ENCODE assay signal across 9 cellular contexts in genomic region chr12:101857043-101857558, GRCh38. TPM values are rescaled to one million over a fixed set of nuclear protein-coding genes. Genes with fewer than 3 reads are reported as not detected.
DNase-seq lines count a peak whose midpoint lies in the region; ATAC-seq, FAIRE-seq and TF ChIP-seq lines count a peak whose summit lies in the region.
"Had no signal": no experiment of that assay in that cellular context is flagged by ENCODE, and none has a peak within 500 bp of the region (broad histone marks: within the 10 kb centered on the region; RNA-seq: fewer than 3 reads in every experiment).

No MANE protein-coding gene starts in this region.

- H3K27me3 ChIP-seq in right atrium auricular region (no peaks in the 10 kb centered on the region), endothelial cell of umbilical vein (ENCODE audit: control insufficient read depth in 2 of 2, insufficient read depth in 2 of 2, low read length in 2 of 2) (no peaks in the 10 kb centered on the region), aorta (ENCODE audit: control insufficient read depth in 1 of 2, insufficient read depth in 2 of 2, low read length in 1 of 2) (no peaks in the 10 kb centered on the region), smooth muscle cell (ENCODE audit: low read depth) (no peaks in the 10 kb centered on the region)

- TF ChIP-seq CTCF in right atrium auricular region (IDR thresholded peaks at IDR 0.05) (no peak), endothelial cell of umbilical vein (IDR thresholded peaks at IDR 0.05; ENCODE audit: extremely low read depth in 1 of 2, insufficient read depth in 1 of 2, low read depth in 1 of 2, low read length in 2 of 2) (no peak), GM10266 (IDR thresholded peaks at IDR 0.05; ENCODE audit: control insufficient read depth, insufficient read depth, low read depth, missing control alignments) (no peak), smooth muscle cell (IDR thresholded peaks at IDR 0.05; ENCODE audit: borderline replicate concordance, insufficient read depth, poor library complexity, severe bottlenecking) (no peak)

- DNase-seq in Right ventricle myocardium superior: no peak
- DNase-seq in right atrium auricular region (ENCODE audit: low spot score): no peak
- peak; percentile 80 for DNase-seq in endothelial cell of umbilical vein (ENCODE audit: low read depth, low spot score)
- no peak for DNase-seq in aorta
- DNase-seq in NCI-H2029 (lab: John Stamatoyannopoulos, UW): no peak
- DNase-seq in GM10266 (ENCODE audit: extremely low spot score): no peak
- no peak for DNase-seq in smooth muscle cell (lab: John Stamatoyannopoulos, UW; ENCODE audit: unreplicated experiment)
- DNase-seq: CD8-positive, alpha-beta memory T cell had no signal

- POLR2A ChIA-PET in endothelial cell of umbilical vein (lab: Charles Lee): no interaction called here

- FAIRE-seq in endothelial cell of umbilical vein (lab: Jason Lieb, UNC): no peak

- WGBS in aorta, 2 donors: 53 to 59% methylated on average over 1 of the region's 1 CpG
- WGBS in smooth muscle cell (ENCODE audit: low lambda C conversion rate): 80% methylated on average over 1 of the region's 1 CpG

- H3K9ac ChIP-seq in endothelial cell of umbilical vein (replicated peaks; ENCODE audit: extremely low read depth, insufficient read depth, low read length) (no peak overlapping the region), smooth muscle cell (ENCODE audit: low read depth) (no peak overlapping the region)

- H3K36me3 ChIP-seq in right atrium auricular region (no peaks in the 10 kb centered on the region), endothelial cell of umbilical vein (ENCODE audit: control insufficient read depth in 2 of 2, extremely low read depth in 1 of 2, insufficient read depth in 2 of 2, low read length in 2 of 2) (no peaks in the 10 kb centered on the region), aorta (ENCODE audit: control insufficient read depth in 1 of 2, insufficient read depth in 2 of 2, low read length in 1 of 2) (no peaks in the 10 kb centered on the region), smooth muscle cell (ENCODE audit: low read depth) (no peaks in the 10 kb centered on the region)

- no peaks in the 10 kb centered on the region for H3K9me3 ChIP-seq in right atrium auricular region
- H3K9me3 ChIP-seq in endothelial cell of umbilical vein (replicated peaks; ENCODE audit: control insufficient read depth, insufficient read depth, low read length): no peaks in the 10 kb centered on the region
- no peaks in the 10 kb centered on the region for H3K9me3 ChIP-seq in aorta (ENCODE audit: control insufficient read depth, low read length)
- no peaks in the 10 kb centered on the region for H3K9me3 ChIP-seq in smooth muscle cell (replicated peaks; ENCODE audit: low read depth)

- H2AFZ ChIP-seq in endothelial cell of umbilical vein (ENCODE audit: low read depth, low read length): no peak overlapping the region
- no peak overlapping the region for H2AFZ ChIP-seq in smooth muscle cell (ENCODE audit: low read depth)

- ATAC-seq in Right ventricle myocardium superior (ENCODE audit: poor library complexity): peak; percentile 68
- peak; percentile 39 for ATAC-seq in HG03469 (IDR thresholded peaks at IDR 0.05; ENCODE audit: unreplicated experiment)
- peak; percentile 68 for ATAC-seq in aorta (ENCODE audit: low FRiP score)

- no peaks in the 10 kb centered on the region for H3K9me1 ChIP-seq in endothelial cell of umbilical vein (replicated peaks; ENCODE audit: control insufficient read depth, extremely low read depth, insufficient read depth, low read length)

- intact Hi-C loops in Right ventricle myocardium superior (cut with DNase I): no loop called here
- intact Hi-C loops in endothelial cell of umbilical vein (cut with micrococcal nuclease): no loop called here
- intact Hi-C loops in aorta (cut with DNase I): no loop called here

- no TSS peak for BruUV-seq in endothelial cell of umbilical vein (replicated peaks; lab: Mats Ljungman, UMichigan)

- H3K4me1 ChIP-seq in right atrium auricular region (peaks cover 0 to 4% of the 10 kb centered on the region in 2 donors), endothelial cell of umbilical vein (ENCODE audit: control insufficient read depth, extremely low read depth, insufficient read depth, low read length) (no peaks in the 10 kb centered on the region), aorta (ENCODE audit: control insufficient read depth in 1 of 2, insufficient read depth in 2 of 2, low read length in 2 of 2) (no peaks in the 10 kb centered on the region), smooth muscle cell (ENCODE audit: low read depth) (no peaks in the 10 kb centered on the region)

- H3K27ac ChIP-seq in right atrium auricular region: no peak overlapping the region
- H3K27ac ChIP-seq in endothelial cell of umbilical vein (ENCODE audit: insufficient read depth, low read depth, low read length): no peak overlapping the region
- no peak overlapping the region for H3K27ac ChIP-seq in aorta (ENCODE audit: low read depth in 1 of 2, low read length in 2 of 2)
- no peak overlapping the region for H3K27ac ChIP-seq in smooth muscle cell (ENCODE audit: low read depth)

- no peak for TF ChIP-seq POLR2A in endothelial cell of umbilical vein (IDR thresholded peaks at IDR 0.05; ENCODE audit: low read depth, low read length)

- dilution Hi-C loops in endothelial cell of umbilical vein (cut with MboI; ENCODE audit: extremely low pct_ligation_motif_present, low sequenced_read_pairs): no loop called here

- no peaks in the 10 kb centered on the region for H4K20me1 ChIP-seq in endothelial cell of umbilical vein (replicated peaks; ENCODE audit: control insufficient read depth, extremely low read depth, insufficient read depth, low read length)
- H4K20me1 ChIP-seq in smooth muscle cell (ENCODE audit: low read depth): no peaks in the 10 kb centered on the region

- H3K4me3 ChIP-seq in right atrium auricular region (no peak overlapping the region), endothelial cell of umbilical vein (replicated peaks in 1 of 3; ENCODE audit: insufficient read depth in 1 of 3, low read depth in 1 of 3, low read length in 3 of 3) (no peak overlapping the region), aorta (ENCODE audit: low read length in 2 of 2) (no peak overlapping the region), smooth muscle cell (no peak overlapping the region)

- H3F3A ChIP-seq in smooth muscle cell (ENCODE audit: low read depth): no peaks in the 10 kb centered on the region

- H3K79me2 ChIP-seq in endothelial cell of umbilical vein (ENCODE audit: control insufficient read depth, insufficient read depth, low read length) (no peaks in the 10 kb centered on the region), smooth muscle cell (ENCODE audit: low read depth) (no peaks in the 10 kb centered on the region)

- CTCF ChIA-PET in endothelial cell of umbilical vein (lab: Charles Lee): no interaction called here

- no peak overlapping the region for H3K4me2 ChIP-seq in endothelial cell of umbilical vein (ENCODE audit: insufficient read depth, low read length)
- no peak overlapping the region for H3K4me2 ChIP-seq in smooth muscle cell

TF ChIP-seq in endothelial cell of umbilical vein, 7 proteins besides CTCF, POLR2A, EP300 and RAD21:
- TF ChIP-seq GATA2 (IDR thresholded peaks at IDR 0.05; ENCODE audit: insufficient read depth, insufficient read length, low read depth, low read length) (no peak), FOS (IDR thresholded peaks at IDR 0.05; ENCODE audit: borderline replicate concordance, insufficient read depth, low read length) (peak; percentile 46), EZH2 (IDR thresholded peaks at IDR 0.05; ENCODE audit: borderline replicate concordance, low read depth, low read length, severe bottlenecking) (no peak), JUN (IDR thresholded peaks at IDR 0.05; ENCODE audit: borderline replicate concordance, insufficient read depth, insufficient read length, low read depth) (peak; percentile 38)

RNA-seq across cellular contexts. Expression of gene DRAM1, which starts 20.3 kb away (rescaled TPM):
- total RNA-seq in Right ventricle myocardium superior: 5.0 TPM
- total RNA-seq in right atrium auricular region: 10 to 100 TPM in 1 of 2 donors, 1 to 10 TPM in 1; 3.9 to 12.7 TPM
- 42.4 and 46.3 TPM in 2 replicates for total RNA-seq in endothelial cell of umbilical vein
- polyA plus RNA-seq in endothelial cell of umbilical vein: 24.6 and 26.3 TPM in 2 replicates
- polyA plus RNA-seq in endothelial cell of umbilical vein (2011; cell fraction: cytosol; rRNA removed): 29.8 and 30.4 TPM in 2 replicates
- polyA plus RNA-seq in endothelial cell of umbilical vein (2011; cell fraction: nucleus; rRNA removed): 15.7 and 18.7 TPM in 2 replicates
- 49.9 and 52.5 TPM in 2 replicates for polyA plus RNA-seq in endothelial cell of umbilical vein (2012)
- polyA minus RNA-seq in endothelial cell of umbilical vein: 39.5 and 41.8 TPM in 2 replicates
- polyA minus RNA-seq in endothelial cell of umbilical vein (2011; cell fraction: cytosol; rRNA and poly(A)+ RNA removed): 24.2 TPM
- polyA minus RNA-seq in endothelial cell of umbilical vein (2011; cell fraction: nucleus; rRNA and poly(A)+ RNA removed): 20.3 and 26.5 TPM in 2 replicates
- total RNA-seq in aorta: 10 to 100 TPM; 28.6 to 37.4 TPM
- polyA plus RNA-seq in aorta: 10 to 100 TPM; 11.0 to 16.5 TPM
- total RNA-seq in smooth muscle cell: 22.7 and 29.3 TPM in 2 replicates
- 29.5 and 31.2 TPM in 2 replicates for polyA plus RNA-seq in smooth muscle cell

RNA-seq across cellular contexts. Expression of gene GNPTAB, which starts 26.3 kb away (rescaled TPM):
- 52.9 TPM for total RNA-seq in Right ventricle myocardium superior
- 10 to 100 TPM; 25.3 to 32.6 TPM for total RNA-seq in right atrium auricular region
- total RNA-seq in endothelial cell of umbilical vein: 39.2 and 39.5 TPM in 2 replicates
- 14.7 and 15.6 TPM in 2 replicates for polyA plus RNA-seq in endothelial cell of umbilical vein
- polyA plus RNA-seq in endothelial cell of umbilical vein (2011; cell fraction: cytosol; rRNA removed): 17.6 and 17.7 TPM in 2 replicates
- 21.3 and 25.8 TPM in 2 replicates for polyA plus RNA-seq in endothelial cell of umbilical vein (2011; cell fraction: nucleus; rRNA removed)
- 33.9 and 36.8 TPM in 2 replicates for polyA plus RNA-seq in endothelial cell of umbilical vein (2012)
- 51.0 and 53.7 TPM in 2 replicates for polyA minus RNA-seq in endothelial cell of umbilical vein
- 16.7 TPM for polyA minus RNA-seq in endothelial cell of umbilical vein (2011; cell fraction: cytosol; rRNA and poly(A)+ RNA removed)
- polyA minus RNA-seq in endothelial cell of umbilical vein (2011; cell fraction: nucleus; rRNA and poly(A)+ RNA removed): 24.0 and 32.3 TPM in 2 replicates
- total RNA-seq in aorta: 10 to 100 TPM; 29.1 to 43.3 TPM
- 1 to 10 TPM; 9.1 to 9.2 TPM for polyA plus RNA-seq in aorta
- total RNA-seq in smooth muscle cell: 23.6 and 25.5 TPM in 2 replicates
- polyA plus RNA-seq in smooth muscle cell: 9.8 and 17.9 TPM in 2 replicates
